In the genomic region with DNA sequence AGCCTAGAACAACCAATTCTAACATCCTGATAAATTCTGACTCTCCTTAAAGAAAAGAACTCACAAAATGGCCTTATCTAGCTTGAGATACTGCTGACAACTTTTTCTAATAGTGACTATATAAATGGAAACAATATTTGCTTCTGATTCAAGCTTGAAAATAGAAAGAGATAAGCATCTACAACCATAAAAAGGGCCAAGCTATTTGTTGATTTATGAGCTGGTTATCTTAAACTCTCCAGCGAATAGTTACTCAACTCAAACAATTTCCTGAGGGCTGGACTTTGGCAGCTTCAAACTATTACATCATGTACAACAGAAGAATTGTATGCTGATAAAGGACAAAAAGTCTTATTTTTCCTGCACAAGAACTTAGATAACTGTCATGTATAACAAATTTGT, we compare ENCODE assay signal across 9 cellular contexts. TPM values are rescaled to one million over a fixed set of nuclear protein-coding genes. Genes with fewer than 3 reads are reported as not detected.
A peak's percentile ranks its signal among the peaks of the same experiment; 100 is the strongest.
DNase-seq lines count a peak whose midpoint lies in the region; ATAC-seq and TF ChIP-seq lines count a peak whose summit lies in the region.
"Had no signal": no experiment of that assay in that cellular context is flagged by ENCODE, and none has a peak within 500 bp of the region (broad histone marks: within the 10 kb centered on the region; RNA-seq: fewer than 3 reads in every experiment).

No MANE protein-coding gene starts in this region.

- no peak for TF ChIP-seq POLR2A in body of pancreas (IDR thresholded peaks at IDR 0.05)
- TF ChIP-seq POLR2A in suprapubic skin (IDR thresholded peaks at IDR 0.05): no peak

- POLR2A ChIA-PET in RWPE1 (lab: Yijun Ruan, JAX; ENCODE audit: low non-redundant PET): no interaction called here

- H3K4me3 ChIP-seq in body of pancreas (no peak overlapping the region), suprapubic skin (no peak overlapping the region)

- DNase-seq in HuH-7.5 (ENCODE audit: low spot score) (peak; percentile 27), body of pancreas (peak; percentile 54 to 76 (median 62)), suprapubic skin (ENCODE audit: low spot score in 2 of 2) (no peak), DMS153 (lab: John Stamatoyannopoulos, UW) (no peak), NCI-H2107 (lab: John Stamatoyannopoulos, UW) (no peak), RWPE1 (ENCODE audit: low spot score) (no peak)
- DNase-seq: NCI-H1092 had no signal

- ATAC-seq in body of pancreas: peak; percentile 94
- no peak for ATAC-seq in GM18870 (IDR thresholded peaks at IDR 0.05; ENCODE audit: unreplicated experiment)

- no peaks in the 10 kb centered on the region for H3K36me3 ChIP-seq in body of pancreas (replicated peaks in 1 of 2; ENCODE audit: insufficient read depth in 1 of 2, low read depth in 2 of 2)
- no peaks in the 10 kb centered on the region for H3K36me3 ChIP-seq in suprapubic skin

- peaks cover 63% of the 10 kb centered on the region for H3K4me1 ChIP-seq in body of pancreas
- peaks cover 31% of the 10 kb centered on the region for H3K4me1 ChIP-seq in suprapubic skin

- TF ChIP-seq CTCF in body of pancreas (IDR thresholded peaks at IDR 0.05): no peak
- no peak for TF ChIP-seq CTCF in suprapubic skin (IDR thresholded peaks at IDR 0.05)
- TF ChIP-seq CTCF in RWPE1 (conservative IDR thresholded peaks at IDR 0.05; ENCODE audit: low read depth): no peak

- CTCF ChIA-PET in RWPE1 (lab: Yijun Ruan, JAX): interaction anchor here (0.6 kb wide), 1 partner anchor 815 kb away, joined by 4 read pairs; no protein-coding TSS in a partner anchor

- no peak for TF ChIP-seq EP300 in suprapubic skin (IDR thresholded peaks at IDR 0.05)

- peak overlapping the region; percentile 60 to 71 (median 66) for H3K27ac ChIP-seq in body of pancreas
- peak overlapping the region; percentile 72 for H3K27ac ChIP-seq in layer of hippocampus (ENCODE audit: low read depth, low read length)
- peak overlapping the region; percentile 24 for H3K27ac ChIP-seq in suprapubic skin
- H3K27ac ChIP-seq in RWPE1: no peak overlapping the region

- intact Hi-C loops in body of pancreas (cut with DNase I): no loop called here

- no peaks in the 10 kb centered on the region for H3K9me3 ChIP-seq in body of pancreas
- no peaks in the 10 kb centered on the region for H3K9me3 ChIP-seq in suprapubic skin

- H3K27me3 ChIP-seq in body of pancreas (no peaks in the 10 kb centered on the region), layer of hippocampus (ENCODE audit: control insufficient read depth, insufficient read depth, low read length) (no peaks in the 10 kb centered on the region), suprapubic skin (no peaks in the 10 kb centered on the region)

- WGBS in body of pancreas, 2 donors: 0 to 3% methylated on average over 1 of the region's 1 CpG
- WGBS in suprapubic skin: 7% methylated on average over 1 of the region's 1 CpG

RNA-seq across cellular contexts. Expression of gene USP54, which starts 4.6 kb away (rescaled TPM):
- total RNA-seq in body of pancreas (10 to 100 TPM; 20.4 to 25.4 TPM), suprapubic skin (100 to 1,000 TPM in 1 of 4 donors, 10 to 100 TPM in 3; 52.2 to 110 (median 79.5) TPM)

RNA-seq across cellular contexts. Expression of gene MYOZ1, which starts 54.7 kb away (rescaled TPM):
- total RNA-seq in body of pancreas: not detected
- 1 to 10 TPM in 1 of 4 donors, under 1 TPM in 1, not detected in 2; 0.73 to 1.3 TPM for total RNA-seq in suprapubic skin

Comparison
In these comparisons a context has a peak if more than half of its experiments do, and no peak if none do; other contexts are left out.
1. DNase-seq: peak in HuH-7.5 (single experiment) and body of pancreas (4 of 4); none in suprapubic skin (0 of 2), DMS153 (single experiment), NCI-H2107 (single experiment) and RWPE1 (single experiment).